1 cellular context compared by ENCODE assay signal in the genomic region with DNA sequence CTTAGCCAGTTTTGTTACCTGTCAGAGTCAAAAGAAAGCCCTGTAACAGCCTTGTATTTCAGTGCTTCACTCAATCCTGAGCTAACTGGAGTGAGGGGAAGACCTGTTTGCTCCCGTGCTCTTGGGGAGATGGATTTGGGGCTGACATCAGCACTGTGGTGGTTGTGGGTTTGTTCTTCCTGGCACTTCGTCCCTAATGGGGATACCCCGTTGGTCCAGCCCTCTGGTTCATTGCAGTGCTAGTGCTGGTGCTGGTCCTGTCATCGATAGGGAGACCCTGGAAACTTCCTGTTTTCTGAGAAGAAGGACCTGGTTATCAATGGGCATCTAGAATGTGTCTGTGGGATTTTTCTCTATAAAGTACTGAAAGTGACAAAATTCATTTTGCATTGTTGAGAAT.
TF ChIP-seq lines count a peak whose summit lies in the region.

No MANE protein-coding gene starts in this region.

TF ChIP-seq in liver, 16 proteins besides CTCF, POLR2A, EP300 and RAD21 (continued from another document):
- TF ChIP-seq, protein P1, sequence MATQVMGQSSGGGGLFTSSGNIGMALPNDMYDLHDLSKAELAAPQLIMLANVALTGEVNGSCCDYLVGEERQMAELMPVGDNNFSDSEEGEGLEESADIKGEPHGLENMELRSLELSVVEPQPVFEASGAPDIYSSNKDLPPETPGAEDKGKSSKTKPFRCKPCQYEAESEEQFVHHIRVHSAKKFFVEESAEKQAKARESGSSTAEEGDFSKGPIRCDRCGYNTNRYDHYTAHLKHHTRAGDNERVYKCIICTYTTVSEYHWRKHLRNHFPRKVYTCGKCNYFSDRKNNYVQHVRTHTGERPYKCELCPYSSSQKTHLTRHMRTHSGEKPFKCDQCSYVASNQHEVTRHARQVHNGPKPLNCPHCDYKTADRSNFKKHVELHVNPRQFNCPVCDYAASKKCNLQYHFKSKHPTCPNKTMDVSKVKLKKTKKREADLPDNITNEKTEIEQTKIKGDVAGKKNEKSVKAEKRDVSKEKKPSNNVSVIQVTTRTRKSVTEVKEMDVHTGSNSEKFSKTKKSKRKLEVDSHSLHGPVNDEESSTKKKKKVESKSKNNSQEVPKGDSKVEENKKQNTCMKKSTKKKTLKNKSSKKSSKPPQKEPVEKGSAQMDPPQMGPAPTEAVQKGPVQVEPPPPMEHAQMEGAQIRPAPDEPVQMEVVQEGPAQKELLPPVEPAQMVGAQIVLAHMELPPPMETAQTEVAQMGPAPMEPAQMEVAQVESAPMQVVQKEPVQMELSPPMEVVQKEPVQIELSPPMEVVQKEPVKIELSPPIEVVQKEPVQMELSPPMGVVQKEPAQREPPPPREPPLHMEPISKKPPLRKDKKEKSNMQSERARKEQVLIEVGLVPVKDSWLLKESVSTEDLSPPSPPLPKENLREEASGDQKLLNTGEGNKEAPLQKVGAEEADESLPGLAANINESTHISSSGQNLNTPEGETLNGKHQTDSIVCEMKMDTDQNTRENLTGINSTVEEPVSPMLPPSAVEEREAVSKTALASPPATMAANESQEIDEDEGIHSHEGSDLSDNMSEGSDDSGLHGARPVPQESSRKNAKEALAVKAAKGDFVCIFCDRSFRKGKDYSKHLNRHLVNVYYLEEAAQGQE (IDR thresholded peaks at IDR 0.05) = no peak
- TF ChIP-seq RXRA (IDR thresholded peaks at IDR 0.05) (no peak), JUND (IDR thresholded peaks at IDR 0.05) (no peak), EGR1 (IDR thresholded peaks at IDR 0.05; ENCODE audit: low read depth in 2 of 2) (no peak)
- TF ChIP-seq, protein P2, sequence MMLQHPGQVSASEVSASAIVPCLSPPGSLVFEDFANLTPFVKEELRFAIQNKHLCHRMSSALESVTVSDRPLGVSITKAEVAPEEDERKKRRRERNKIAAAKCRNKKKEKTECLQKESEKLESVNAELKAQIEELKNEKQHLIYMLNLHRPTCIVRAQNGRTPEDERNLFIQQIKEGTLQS (IDR thresholded peaks at IDR 0.05) = no peak
- TF ChIP-seq, protein P3, sequence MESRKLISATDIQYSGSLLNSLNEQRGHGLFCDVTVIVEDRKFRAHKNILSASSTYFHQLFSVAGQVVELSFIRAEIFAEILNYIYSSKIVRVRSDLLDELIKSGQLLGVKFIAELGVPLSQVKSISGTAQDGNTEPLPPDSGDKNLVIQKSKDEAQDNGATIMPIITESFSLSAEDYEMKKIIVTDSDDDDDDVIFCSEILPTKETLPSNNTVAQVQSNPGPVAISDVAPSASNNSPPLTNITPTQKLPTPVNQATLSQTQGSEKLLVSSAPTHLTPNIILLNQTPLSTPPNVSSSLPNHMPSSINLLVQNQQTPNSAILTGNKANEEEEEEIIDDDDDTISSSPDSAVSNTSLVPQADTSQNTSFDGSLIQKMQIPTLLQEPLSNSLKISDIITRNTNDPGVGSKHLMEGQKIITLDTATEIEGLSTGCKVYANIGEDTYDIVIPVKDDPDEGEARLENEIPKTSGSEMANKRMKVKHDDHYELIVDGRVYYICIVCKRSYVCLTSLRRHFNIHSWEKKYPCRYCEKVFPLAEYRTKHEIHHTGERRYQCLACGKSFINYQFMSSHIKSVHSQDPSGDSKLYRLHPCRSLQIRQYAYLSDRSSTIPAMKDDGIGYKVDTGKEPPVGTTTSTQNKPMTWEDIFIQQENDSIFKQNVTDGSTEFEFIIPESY (IDR thresholded peaks at IDR 0.05) = no peak
